15 cellular contexts compared by ENCODE assay signal in genomic region chr7:51013218-51013786, GRCh38.
DNase-seq lines count a peak whose midpoint lies in the region; ATAC-seq and TF ChIP-seq lines count a peak whose summit lies in the region.
"Had no signal": no experiment of that assay in that cellular context is flagged by ENCODE, and none has a peak within 500 bp of the region (broad histone marks: within the 10 kb centered on the region; RNA-seq: fewer than 3 reads in every experiment).

No MANE protein-coding gene starts in this region.

- H3K27ac Mint-ChIP-seq in effector memory CD8-positive, alpha-beta T cell = no peak overlapping the region
- H3K27ac Mint-ChIP-seq: GM23338 had no signal

- ATAC-seq in upper lobe of right lung = no peak
- ATAC-seq in effector memory CD8-positive, alpha-beta T cell (replicated peaks) = no peak
- ATAC-seq: K562 had no signal

- no peak overlapping the region for H3K23ac ChIP-seq in mesenchymal stem cell (ENCODE audit: low read length in 2 of 2)

- H3K4me2 ChIP-seq in mesenchymal stem cell (ENCODE audit: low read length, poor library complexity, severe bottlenecking) = no peak overlapping the region
- H3K4me2 ChIP-seq: GM23338 had no signal

- no peaks in the 10 kb centered on the region for H3K36me3 Mint-ChIP-seq in effector memory CD8-positive, alpha-beta T cell (ENCODE audit: insufficient read depth)

- H2BK12ac ChIP-seq in mesenchymal stem cell (ENCODE audit: low read length in 2 of 2) = no peak overlapping the region

- H3K9me3 ChIP-seq in mesenchymal stem cell (ENCODE audit: control insufficient read depth, low read length) = no peaks in the 10 kb centered on the region
- H3K9me3 ChIP-seq in upper lobe of right lung = no peaks in the 10 kb centered on the region

- WGBS in mesenchymal stem cell = 83% methylated on average over 16 of the region's 17 CpGs

- H3K27me3 ChIP-seq in H7 (ENCODE audit: control insufficient read depth, insufficient read depth, low read length) (no peaks in the 10 kb centered on the region), mesenchymal stem cell (ENCODE audit: control insufficient read depth in 1 of 2, insufficient read depth in 1 of 2, low read length in 2 of 2) (peaks cover 0 to 3% of the 10 kb centered on the region in 2 experiments), upper lobe of right lung (no peaks in the 10 kb centered on the region)

- DNase-seq in H7 (peak; percentile 29), fibroblast of pulmonary artery (ENCODE audit: low read depth) (peak; percentile 27), mesenchymal stem cell (no peak), upper lobe of right lung (peak; percentile 53), RKO (ENCODE audit: low spot score) (no peak), NCI-H1694 treated with DMSO at 0.1 percent for 48 hours (lab: John Stamatoyannopoulos, UW) (no peak)
- no peak for DNase-seq in effector memory CD8-positive, alpha-beta T cell
- DNase-seq: DMS 273 treated with DMSO at 0.1 percent for 48 hours, GF-D8, NCI-H1417, NCI-H1930, NCI-H69 had no signal

- H3K9me3 Mint-ChIP-seq in effector memory CD8-positive, alpha-beta T cell = peaks cover 4 to 7% of the 10 kb centered on the region in 2 donors
- H3K9me3 Mint-ChIP-seq: GM23338 had no signal

- no peak overlapping the region for H2AFZ ChIP-seq in mesenchymal stem cell (ENCODE audit: low read depth, low read length)
- H2AFZ ChIP-seq: GM23338 had no signal

- H3K4me3 ChIP-seq in H7 (ENCODE audit: insufficient read depth, low read depth, low read length) = no peak overlapping the region
- H3K4me3 ChIP-seq in fibroblast of pulmonary artery (replicated peaks; ENCODE audit: low read depth, low read length) = no peak overlapping the region
- no peak overlapping the region for H3K4me3 ChIP-seq in mesenchymal stem cell (ENCODE audit: insufficient read depth in 1 of 2, low read depth in 1 of 2, low read length in 2 of 2)
- H3K4me3 ChIP-seq in upper lobe of right lung = no peak overlapping the region
- H3K4me3 ChIP-seq: GM23338, K562 had no signal

- intact Hi-C loops in upper lobe of right lung (cut with DNase I) = no loop called here

- H4K8ac ChIP-seq in mesenchymal stem cell (ENCODE audit: low read length) = no peak overlapping the region

- H3K14ac ChIP-seq in mesenchymal stem cell (ENCODE audit: low read length in 2 of 2) = no peak overlapping the region

- peaks cover 7 to 25% of the 10 kb centered on the region in 2 donors for H3K27me3 Mint-ChIP-seq in effector memory CD8-positive, alpha-beta T cell

- peaks cover 1 to 4% of the 10 kb centered on the region in 2 donors for H3K4me1 Mint-ChIP-seq in effector memory CD8-positive, alpha-beta T cell (ENCODE audit: low read depth in 2 of 2)
- H3K4me1 Mint-ChIP-seq: GM23338 had no signal

- peak overlapping the region; percentile 64 for H4K91ac ChIP-seq in mesenchymal stem cell (ENCODE audit: low read length)

- no peak overlapping the region for H2AK5ac ChIP-seq in mesenchymal stem cell (ENCODE audit: low read length, severe bottlenecking)

- no peak overlapping the region for H3K9ac ChIP-seq in mesenchymal stem cell (ENCODE audit: low read length)

- H3K27ac ChIP-seq in mesenchymal stem cell (ENCODE audit: low read length, poor library complexity, severe bottlenecking) (no peak overlapping the region), upper lobe of right lung (no peak overlapping the region)
- H3K27ac ChIP-seq: C4-2B had no signal

- no peaks in the 10 kb centered on the region for H3K79me1 ChIP-seq in mesenchymal stem cell (replicated peaks; ENCODE audit: low read length, poor library complexity, severe bottlenecking)

- H3K18ac ChIP-seq in mesenchymal stem cell (ENCODE audit: low read depth in 1 of 2, low read length in 2 of 2) = no peak overlapping the region

- H2BK120ac ChIP-seq in mesenchymal stem cell (ENCODE audit: low read depth, low read length) = no peak overlapping the region

- TF ChIP-seq CTCF in fibroblast of pulmonary artery (IDR thresholded peaks at IDR 0.05; ENCODE audit: low read length, missing control alignments) (no peak), upper lobe of right lung (IDR thresholded peaks at IDR 0.05) (no peak)

- no peak overlapping the region for H2BK15ac ChIP-seq in mesenchymal stem cell (ENCODE audit: low read depth, poor library complexity, severe bottlenecking)

- peaks cover 15% of the 10 kb centered on the region for H3K4me1 ChIP-seq in mesenchymal stem cell (ENCODE audit: control insufficient read depth, insufficient read depth, low read depth, low read length)
- H3K4me1 ChIP-seq in upper lobe of right lung = no peaks in the 10 kb centered on the region

- no peak overlapping the region for H3K4me3 Mint-ChIP-seq in effector memory CD8-positive, alpha-beta T cell
- H3K4me3 Mint-ChIP-seq: GM23338 had no signal

- H2BK5ac ChIP-seq in mesenchymal stem cell (ENCODE audit: low read depth, low read length, poor library complexity, severe bottlenecking) = no peak overlapping the region

- H3K4ac ChIP-seq in mesenchymal stem cell (ENCODE audit: low read depth in 1 of 2, low read length in 2 of 2) = no peak overlapping the region

- H3K36me3 ChIP-seq in H7 (replicated peaks; ENCODE audit: control insufficient read depth, insufficient read depth, low read length) (no peaks in the 10 kb centered on the region), mesenchymal stem cell (ENCODE audit: control insufficient read depth in 1 of 2, insufficient read depth in 2 of 2, low read depth in 1 of 2, low read length in 2 of 2) (no peaks in the 10 kb centered on the region), upper lobe of right lung (no peaks in the 10 kb centered on the region)

Comparison
In these comparisons a context has a peak if more than half of its experiments do, and no peak if none do; other contexts are left out.
1. DNase-seq: peak in H7 (single experiment), fibroblast of pulmonary artery (single experiment) and upper lobe of right lung (single experiment); none in mesenchymal stem cell (single experiment), effector memory CD8-positive, alpha-beta T cell (0 of 3), RKO (single experiment) and NCI-H1694 treated with DMSO at 0.1 percent for 48 hours (single experiment).